26 cellular contexts compared by ENCODE assay signal in genomic region chr4:175376287-175376977, GRCh38.
"Had no signal": no experiment of that assay in that cellular context is flagged by ENCODE, and none has a peak within 500 bp of the region (broad histone marks: within the 10 kb centered on the region; RNA-seq: fewer than 3 reads in every experiment).

No MANE protein-coding gene starts in this region.

- H3K27ac Mint-ChIP-seq: activated CD4-positive, alpha-beta memory T cell treated with anti-CD3 and anti-CD28 coated beads, Interleukin-2, amount 10 ng/mL, durations not matched to agents 7 days and 5 days; activated CD4-positive, alpha-beta T cell treated with anti-CD3 and anti-CD28 coated beads, Interleukin-2, amount 10 ng/mL, durations not matched to agents 7 days and 5 days; activated naive CD4-positive, alpha-beta T cell treated with anti-CD3 and anti-CD28 coated beads, Interleukin-2, amount 10 ng/mL, durations not matched to agents 7 days and 5 days; activated naive CD8-positive, alpha-beta T cell treated with anti-CD3 and anti-CD28 coated beads, Interleukin-2, amount 10 ng/mL, durations not matched to agents 7 days and 5 days; activated T-cell treated with anti-CD3 and anti-CD28 coated beads, Interleukin-2, amount 50 U/mL, for 24 hours; brain; endodermal cell; naive thymus-derived CD4-positive, alpha-beta T cell; stimulated activated naive B cell treated with anti-CD40 and anti-IgM and Interleukin-4, amounts not matched to agents 10 μg/mL and 1 μg/mL and 100 μg/mL, for 72 hours had no signal

- H3K27me3 Mint-ChIP-seq: activated CD4-positive, alpha-beta memory T cell treated with anti-CD3 and anti-CD28 coated beads, Interleukin-2, amount 10 ng/mL, durations not matched to agents 7 days and 5 days; activated CD4-positive, alpha-beta T cell treated with anti-CD3 and anti-CD28 coated beads, Interleukin-2, amount 10 ng/mL, durations not matched to agents 7 days and 5 days; activated naive CD4-positive, alpha-beta T cell treated with anti-CD3 and anti-CD28 coated beads, Interleukin-2, amount 10 ng/mL, durations not matched to agents 7 days and 5 days; activated naive CD8-positive, alpha-beta T cell treated with anti-CD3 and anti-CD28 coated beads, Interleukin-2, amount 10 ng/mL, durations not matched to agents 7 days and 5 days; activated T-cell treated with anti-CD3 and anti-CD28 coated beads, Interleukin-2, amount 50 U/mL, for 24 hours; brain; naive thymus-derived CD4-positive, alpha-beta T cell; stimulated activated naive B cell treated with anti-CD40 and anti-IgM and Interleukin-4, amounts not matched to agents 10 μg/mL and 1 μg/mL and 100 μg/mL, for 72 hours had no signal

- H3K27me3 ChIP-seq: ascending aorta, cardiac muscle cell, heart right ventricle, stomach, thyroid gland had no signal

- H3K36me3 ChIP-seq: ascending aorta, cardiac muscle cell, heart right ventricle, stomach, thyroid gland had no signal

- H3K4me3 Mint-ChIP-seq: activated CD4-positive, alpha-beta memory T cell treated with anti-CD3 and anti-CD28 coated beads, Interleukin-2, amount 10 ng/mL, durations not matched to agents 7 days and 5 days; activated CD4-positive, alpha-beta T cell treated with anti-CD3 and anti-CD28 coated beads, Interleukin-2, amount 10 ng/mL, durations not matched to agents 7 days and 5 days; activated naive CD4-positive, alpha-beta T cell treated with anti-CD3 and anti-CD28 coated beads, Interleukin-2, amount 10 ng/mL, durations not matched to agents 7 days and 5 days; activated naive CD8-positive, alpha-beta T cell treated with anti-CD3 and anti-CD28 coated beads, Interleukin-2, amount 10 ng/mL, durations not matched to agents 7 days and 5 days; activated T-cell treated with anti-CD3 and anti-CD28 coated beads, Interleukin-2, amount 50 U/mL, for 24 hours; brain; endodermal cell; naive thymus-derived CD4-positive, alpha-beta T cell; stimulated activated naive B cell treated with anti-CD40 and anti-IgM and Interleukin-4, amounts not matched to agents 10 μg/mL and 1 μg/mL and 100 μg/mL, for 72 hours had no signal

- H3K9me3 Mint-ChIP-seq: activated CD4-positive, alpha-beta memory T cell treated with anti-CD3 and anti-CD28 coated beads, Interleukin-2, amount 10 ng/mL, durations not matched to agents 7 days and 5 days; activated CD4-positive, alpha-beta T cell treated with anti-CD3 and anti-CD28 coated beads, Interleukin-2, amount 10 ng/mL, durations not matched to agents 7 days and 5 days; activated naive CD4-positive, alpha-beta T cell treated with anti-CD3 and anti-CD28 coated beads, Interleukin-2, amount 10 ng/mL, durations not matched to agents 7 days and 5 days; activated naive CD8-positive, alpha-beta T cell treated with anti-CD3 and anti-CD28 coated beads, Interleukin-2, amount 10 ng/mL, durations not matched to agents 7 days and 5 days; activated T-cell treated with anti-CD3 and anti-CD28 coated beads, Interleukin-2, amount 50 U/mL, for 24 hours; brain; stimulated activated naive B cell treated with anti-CD40 and anti-IgM and Interleukin-4, amounts not matched to agents 10 μg/mL and 1 μg/mL and 100 μg/mL, for 72 hours had no signal

- DNase-seq: activated CD4-positive, alpha-beta memory T cell treated with anti-CD3 and anti-CD28 coated beads, Interleukin-2, amount 10 ng/mL, durations not matched to agents 7 days and 5 days; activated CD4-positive, alpha-beta T cell treated with anti-CD3 and anti-CD28 coated beads for 1 hour; activated CD4-positive, alpha-beta T cell treated with anti-CD3 and anti-CD28 coated beads, Interleukin-2, amount 10 ng/mL, durations not matched to agents 7 days and 5 days; activated CD8-positive, alpha-beta memory T cell treated with anti-CD3 and anti-CD28 coated beads, Interleukin-2, amount 50 U/mL, for 48 hours; activated gamma-delta T cell; activated naive CD4-positive, alpha-beta T cell treated with anti-CD3 and anti-CD28 coated beads, Interleukin-2, amount 10 ng/mL, durations not matched to agents 7 days and 5 days; activated naive CD8-positive, alpha-beta T cell treated with anti-CD3 and anti-CD28 coated beads, Interleukin-2, amount 10 ng/mL, durations not matched to agents 7 days and 5 days; activated T-cell treated with anti-CD3 and anti-CD28 coated beads, Interleukin-2, amount 50 U/mL, for 24 hours; endodermal cell; foreskin fibroblast; midbrain; naive thymus-derived CD4-positive, alpha-beta T cell; occipital lobe; posterior cingulate gyrus; stimulated activated CD4-positive, alpha-beta T cell treated with anti-CD3 and anti-CD28 coated beads, Interleukin-15, amount 100 ng/mL, for 24 hours; stimulated activated CD4-positive, alpha-beta T cell treated with anti-CD3 and anti-CD28 coated beads, Interleukin-2, amount 100 ng/mL, for 24 hours; stimulated activated naive B cell treated with anti-CD40 and anti-IgM and Interleukin-4, amounts not matched to agents 10 μg/mL and 1 μg/mL and 100 μg/mL, for 72 hours; stomach; T-helper 2 cell; thyroid gland had no signal

- H3K9me3 ChIP-seq: ascending aorta, heart right ventricle, stomach, thyroid gland had no signal

- H3K4me3 ChIP-seq: ascending aorta, cardiac muscle cell, coronary artery, heart right ventricle, stomach, thyroid gland had no signal

- H3K4me1 ChIP-seq: ascending aorta, heart right ventricle, stomach, thyroid gland had no signal

- H3K27ac ChIP-seq: ascending aorta, coronary artery, heart right ventricle, stomach, thyroid gland had no signal

- H3K36me3 Mint-ChIP-seq: activated naive CD4-positive, alpha-beta T cell treated with anti-CD3 and anti-CD28 coated beads, Interleukin-2, amount 10 ng/mL, durations not matched to agents 7 days and 5 days; activated naive CD8-positive, alpha-beta T cell treated with anti-CD3 and anti-CD28 coated beads, Interleukin-2, amount 10 ng/mL, durations not matched to agents 7 days and 5 days; brain; naive thymus-derived CD4-positive, alpha-beta T cell; stimulated activated naive B cell treated with anti-CD40 and anti-IgM and Interleukin-4, amounts not matched to agents 10 μg/mL and 1 μg/mL and 100 μg/mL, for 72 hours had no signal

- H3K4me1 Mint-ChIP-seq: activated CD4-positive, alpha-beta memory T cell treated with anti-CD3 and anti-CD28 coated beads, Interleukin-2, amount 10 ng/mL, durations not matched to agents 7 days and 5 days; activated CD4-positive, alpha-beta T cell treated with anti-CD3 and anti-CD28 coated beads, Interleukin-2, amount 10 ng/mL, durations not matched to agents 7 days and 5 days; activated naive CD4-positive, alpha-beta T cell treated with anti-CD3 and anti-CD28 coated beads, Interleukin-2, amount 10 ng/mL, durations not matched to agents 7 days and 5 days; activated naive CD8-positive, alpha-beta T cell treated with anti-CD3 and anti-CD28 coated beads, Interleukin-2, amount 10 ng/mL, durations not matched to agents 7 days and 5 days; naive thymus-derived CD4-positive, alpha-beta T cell; stimulated activated naive B cell treated with anti-CD40 and anti-IgM and Interleukin-4, amounts not matched to agents 10 μg/mL and 1 μg/mL and 100 μg/mL, for 72 hours had no signal

- ATAC-seq: esophagus mucosa; naive thymus-derived CD4-positive, alpha-beta T cell; stimulated activated naive B cell treated with anti-CD40 and anti-IgM and Interleukin-4, amounts not matched to agents 10 μg/mL and 1 μg/mL and 100 μg/mL, for 72 hours had no signal
